Comparison of ENCODE assay signal across 8 cellular contexts in genomic region chr15:48250640-48251076, GRCh38. TPM values are rescaled to one million over a fixed set of nuclear protein-coding genes. Genes with fewer than 3 reads are reported as not detected.
DNase-seq lines count a peak whose midpoint lies in the region; ATAC-seq, FAIRE-seq and TF ChIP-seq lines count a peak whose summit lies in the region.

No MANE protein-coding gene starts in this region.

- peak; percentile 87 for TF ChIP-seq CTCF in C4-2B (conservative IDR thresholded peaks at IDR 0.05)
- TF ChIP-seq CTCF in SU-DHL-6 (IDR thresholded peaks at IDR 0.05; ENCODE audit: insufficient read depth, low read length, poor library complexity, severe bottlenecking), result peak; percentile 22
- TF ChIP-seq CTCF in fibroblast of lung (conservative IDR thresholded peaks at IDR 0.05 in 1 of 2, IDR thresholded peaks at IDR 0.05 in 1 of 2; ENCODE audit: low read depth in 1 of 2, low read length in 2 of 2), result peak; percentile 72 to 78
- peak in 2 of 4 donors; percentile 17 to 35 for TF ChIP-seq CTCF in pancreas (IDR thresholded peaks at IDR 0.05)

- no peaks in the 10 kb centered on the region for H3K4me1 ChIP-seq in fibroblast of lung (ENCODE audit: control insufficient read depth, extremely low read depth, insufficient read depth, low read length)
- no peaks in the 10 kb centered on the region for H3K4me1 ChIP-seq in pancreas

- H3K36me3 ChIP-seq in SU-DHL-6 (ENCODE audit: low read length) (no peaks in the 10 kb centered on the region), fibroblast of lung (ENCODE audit: control insufficient read depth, insufficient read depth, low read length) (no peaks in the 10 kb centered on the region), pancreas (no peaks in the 10 kb centered on the region)

- no peaks in the 10 kb centered on the region for H3K9me2 ChIP-seq in SU-DHL-6 (replicated peaks; ENCODE audit: insufficient read depth, low read length)

- H3K79me2 ChIP-seq in SU-DHL-6 (ENCODE audit: insufficient read depth, low read length) (no peaks in the 10 kb centered on the region), fibroblast of lung (ENCODE audit: control insufficient read depth, insufficient read depth, low read length) (no peaks in the 10 kb centered on the region)

- ATAC-seq in GM18907 (IDR thresholded peaks at IDR 0.05; ENCODE audit: unreplicated experiment) (peak; percentile 71), pancreas (peak; percentile 55 to 76 (median 71)), GM21737 (IDR thresholded peaks at IDR 0.05; ENCODE audit: unreplicated experiment) (no peak)

- H3F3A ChIP-seq in SU-DHL-6 (ENCODE audit: insufficient read depth), result no peaks in the 10 kb centered on the region

- WGBS in pancreas, 2 donors, result 27 to 29% methylated on average over 6 of the region's 6 CpGs

- H3K4me3 ChIP-seq in SU-DHL-6 (ENCODE audit: insufficient read depth, low read length, poor library complexity, severe bottlenecking), result no peak overlapping the region
- no peak overlapping the region for H3K4me3 ChIP-seq in fibroblast of lung (replicated peaks in 1 of 4; ENCODE audit: control extremely low read depth in 1 of 4, insufficient read depth in 1 of 4, low read depth in 3 of 4, low read length in 4 of 4)
- H3K4me3 ChIP-seq in pancreas, result no peak overlapping the region

- FAIRE-seq in pancreas (lab: Jason Lieb, UNC), result no peak

- H3K9me3 ChIP-seq in SU-DHL-6 (ENCODE audit: insufficient read depth, low read length) (no peaks in the 10 kb centered on the region), fibroblast of lung (ENCODE audit: control insufficient read depth, insufficient read depth, low read depth, low read length) (no peaks in the 10 kb centered on the region), pancreas (no peaks in the 10 kb centered on the region)

- H3K4me2 ChIP-seq in SU-DHL-6 (ENCODE audit: low read depth, low read length, poor library complexity, severe bottlenecking), result no peak overlapping the region
- no peak overlapping the region for H3K4me2 ChIP-seq in fibroblast of lung (ENCODE audit: extremely low read depth, insufficient read depth, low read length)

- intact Hi-C loops in pancreas (cut with DNase I), result no loop called here

- no peaks in the 10 kb centered on the region for H3K27me3 ChIP-seq in SU-DHL-6 (ENCODE audit: low read length)
- H3K27me3 ChIP-seq in fibroblast of lung (ENCODE audit: control insufficient read depth, insufficient read depth, low read length), result no peaks in the 10 kb centered on the region
- peaks cover 0 to 3% (median 1%) of the 10 kb centered on the region in 4 donors for H3K27me3 ChIP-seq in pancreas

- no peak overlapping the region for H2AFZ ChIP-seq in SU-DHL-6 (ENCODE audit: low read depth, low read length, severe bottlenecking)
- no peak overlapping the region for H2AFZ ChIP-seq in fibroblast of lung (ENCODE audit: low read length)

- H3K9ac ChIP-seq in SU-DHL-6 (ENCODE audit: low read length) (no peak overlapping the region), fibroblast of lung (ENCODE audit: insufficient read depth, low read length) (no peak overlapping the region)

- no peaks in the 10 kb centered on the region for H4K20me1 ChIP-seq in SU-DHL-6 (ENCODE audit: low read depth, low read length)
- H4K20me1 ChIP-seq in fibroblast of lung (ENCODE audit: control insufficient read depth, extremely low read depth, insufficient read depth, low read length), result no peaks in the 10 kb centered on the region

- no peak overlapping the region for H3K27ac ChIP-seq in C4-2B
- H3K27ac ChIP-seq in SU-DHL-6 (ENCODE audit: low read depth, low read length), result no peak overlapping the region
- H3K27ac ChIP-seq in fibroblast of lung (ENCODE audit: insufficient read depth, low read length), result no peak overlapping the region
- no peak overlapping the region for H3K27ac ChIP-seq in pancreas

- peak; percentile 56 for DNase-seq in NCI-H1105 treated with DMSO at 0.1 percent for 48 hours (lab: John Stamatoyannopoulos, UW)
- DNase-seq in fibroblast of lung (ENCODE audit: low read depth in 2 of 2), result peak; percentile 81 to 88
- DNase-seq in pancreas, result peak in 2 of 6 donors; percentile 17 to 19
- DNase-seq in activated T-cell treated with anti-CD3 and anti-CD28 coated beads, Interleukin-2, amount 50 U/mL, for 48 hours, result no peak

RNA-seq across cellular contexts. Expression of gene SLC12A1, which starts 44.6 kb away (rescaled TPM):
- total RNA-seq in fibroblast of lung, result not detected in 2 replicates
- not detected in 2 replicates for polyA plus RNA-seq in fibroblast of lung
- not detected in 2 replicates for polyA plus RNA-seq in fibroblast of lung (2012)
- not detected in 2 replicates for polyA minus RNA-seq in fibroblast of lung (ENCODE audit: low replicate concordance)
- under 1 TPM in 2 of 6 donors, not detected in 4; 0.03 to 0.23 TPM for total RNA-seq in pancreas
- polyA plus RNA-seq in pancreas, result under 1 TPM in 1 of 2 donors, not detected in 1; 0.05 TPM

RNA-seq across cellular contexts. Expression of gene CTXN2, which starts 59.2 kb away (rescaled TPM):
- total RNA-seq in fibroblast of lung (not detected in 2 replicates), pancreas (under 1 TPM in 2 of 6 donors, not detected in 4; 0.06 to 0.09 TPM)
- polyA plus RNA-seq in fibroblast of lung (not detected in 2 replicates), pancreas (under 1 TPM; 0.15 to 0.73 TPM)
- not detected in 2 replicates for polyA plus RNA-seq in fibroblast of lung (2012)
- polyA minus RNA-seq in fibroblast of lung (ENCODE audit: low replicate concordance), result not detected in 2 replicates

Comparison
In these comparisons a context has a peak if more than half of its experiments do, and no peak if none do; other contexts are left out.
1. DNase-seq: peak in NCI-H1105 treated with DMSO at 0.1 percent for 48 hours (single experiment) and fibroblast of lung (2 of 2); none in activated T-cell treated with anti-CD3 and anti-CD28 coated beads, Interleukin-2, amount 50 U/mL, for 48 hours (0 of 2).